In the genomic region with DNA sequence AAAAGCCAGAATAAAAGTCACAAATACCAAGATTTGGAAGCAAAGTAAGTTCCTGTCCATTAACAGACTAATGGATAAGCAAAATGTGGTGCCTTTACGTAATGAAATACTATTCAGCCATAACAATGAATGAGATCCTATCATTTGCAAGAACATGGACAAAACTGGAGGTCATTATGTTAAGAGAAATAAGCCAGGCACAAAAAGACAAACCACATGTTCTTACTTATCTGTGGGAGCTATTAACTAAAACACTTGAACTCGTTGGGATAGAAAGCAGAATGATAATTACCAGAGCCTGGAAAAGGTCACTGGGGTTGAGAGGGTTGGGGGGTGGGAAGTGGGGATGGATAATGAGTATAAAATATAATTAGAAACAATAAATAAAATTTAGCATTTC, we compare ENCODE assay signal across 17 cellular contexts.
"Had no signal": no experiment of that assay in that cellular context is flagged by ENCODE, and none has a peak within 500 bp of the region (broad histone marks: within the 10 kb centered on the region; RNA-seq: fewer than 3 reads in every experiment).

No MANE protein-coding gene starts in this region.

- H3K4me1 ChIP-seq: esophagus muscularis mucosa, foreskin keratinocyte, parathyroid adenoma, psoas muscle, sigmoid colon had no signal

- H3K79me2 ChIP-seq: parathyroid adenoma had no signal

- DNase-seq: effector memory CD4-positive, alpha-beta T cell; foreskin keratinocyte; kidney; left cardiac atrium; left ventricle myocardium superior; naive thymus-derived CD4-positive, alpha-beta T cell; nephron progenitor cell; psoas muscle; retina; sigmoid colon; stimulated activated CD4-positive, alpha-beta T cell treated with anti-CD3 and anti-CD28 coated beads, Interleukin-12 subunit alpha, Interleukin-12 subunit beta, amount 100 ng/mL, for 4 hours; stimulated activated naive CD4-positive, alpha-beta T cell treated with Interleukin-2 at 50 U/mL for 16 hours; trophoblast cell had no signal

- H3K9ac ChIP-seq: parathyroid adenoma had no signal

- H3K36me3 ChIP-seq: esophagus muscularis mucosa, sigmoid colon had no signal

- H3K9me3 ChIP-seq: esophagus muscularis mucosa, psoas muscle, sigmoid colon had no signal

- H3K4me3 ChIP-seq: esophagus muscularis mucosa, psoas muscle, sigmoid colon, skin epidermis had no signal

- H2AFZ ChIP-seq: parathyroid adenoma had no signal

- H3K27me3 ChIP-seq: esophagus muscularis mucosa, foreskin keratinocyte, sigmoid colon had no signal

- ATAC-seq: foreskin keratinocyte; left cardiac atrium; left ventricle myocardium superior; naive thymus-derived CD4-positive, alpha-beta T cell; psoas muscle had no signal

- H3K27ac ChIP-seq: epithelial cell of prostate, esophagus muscularis mucosa, foreskin keratinocyte, parathyroid adenoma, psoas muscle, sigmoid colon, skin epidermis had no signal
